In the genomic region with DNA sequence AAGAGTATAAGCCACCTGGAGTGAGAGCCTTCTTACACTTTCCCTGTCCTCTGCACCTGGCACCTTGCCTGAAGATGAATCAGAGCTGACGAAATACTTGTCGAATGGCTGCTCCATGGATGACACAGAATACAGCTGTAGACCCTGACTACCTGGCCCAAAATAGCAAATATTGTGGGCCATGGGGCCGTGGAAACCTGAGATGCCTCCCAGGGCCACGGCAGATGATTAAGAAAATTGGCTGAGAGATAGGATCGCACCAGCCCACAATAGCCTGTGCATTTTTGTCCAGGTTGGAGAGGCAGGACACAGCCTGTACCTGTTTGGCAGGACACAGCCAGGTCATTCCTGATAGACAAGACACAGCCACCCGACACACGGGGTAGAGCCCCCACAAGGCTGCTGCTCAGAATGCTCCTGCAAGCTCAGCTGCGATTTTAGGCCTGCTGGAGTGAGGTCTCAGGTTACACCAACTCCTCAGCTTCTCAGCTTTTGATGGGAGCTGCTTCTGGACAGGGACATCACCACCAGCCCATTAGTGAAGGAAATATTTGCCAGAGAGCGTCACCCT, we compare ENCODE assay signal across 8 cellular contexts. TPM values are rescaled to one million over a fixed set of nuclear protein-coding genes. Genes with fewer than 3 reads are reported as not detected.
DNase-seq lines count a peak whose midpoint lies in the region; ATAC-seq and TF ChIP-seq lines count a peak whose summit lies in the region.

No MANE protein-coding gene starts in this region.

- DNase-seq in NCI-H2196 (lab: John Stamatoyannopoulos, UW; ENCODE audit: unreplicated experiment) (peak; percentile 28), NCI-H2196 treated with DMSO at 0.1 percent for 48 hours (lab: John Stamatoyannopoulos, UW; ENCODE audit: unreplicated experiment) (no peak), SK-N-SH (no peak), fibroblast of villous mesenchyme (ENCODE audit: low read depth) (peak; percentile 79), smooth muscle cell of the brain vasculature (ENCODE audit: low read depth, low spot score) (peak; percentile 69)
- no peak for DNase-seq in effector CD4-positive, alpha-beta T cell

- H3K4me2 ChIP-seq in SK-N-SH: peak overlapping the region; percentile 42; the same call in 1 of the 2 replicates

- H3K79me2 ChIP-seq in SK-N-SH (ENCODE audit: insufficient read depth): 0 out of 2 replicates have a peak, but pooled peaks cover under 1% of the 10 kb centered on the region

- no peaks in the 10 kb centered on the region for H3K27me3 ChIP-seq in SK-N-SH (ENCODE audit: insufficient read depth)

- POLR2A ChIA-PET in SK-N-SH (lab: Yijun Ruan, JAX): no interaction called here

- no peaks in the 10 kb centered on the region for H4K20me1 ChIP-seq in SK-N-SH (ENCODE audit: insufficient read depth)

- WGBS in SK-N-SH (ENCODE audit: low lambda C conversion rate): 39% methylated on average over 9 of the region's 9 CpGs

- H3K27ac ChIP-seq in SK-N-SH (ENCODE audit: low read depth in 2 of 2, low read length in 1 of 2): peak overlapping the region; percentile 4 to 97

- H3K4me3 ChIP-seq in SK-N-SH (ENCODE audit: low read depth in 2 of 2, low read length in 1 of 2) (no peak overlapping the region), fibroblast of villous mesenchyme (ENCODE audit: low read depth, low read length) (no peak overlapping the region)

- no peak overlapping the region for H2AFZ ChIP-seq in SK-N-SH (ENCODE audit: low read depth)

- peak overlapping the region; percentile 41; the same call in 1 of the 2 replicates for H3K9ac ChIP-seq in SK-N-SH

- TF ChIP-seq CTCF in SK-N-SH (IDR thresholded peaks at IDR 0.05) (no peak), fibroblast of villous mesenchyme (IDR thresholded peaks at IDR 0.05; ENCODE audit: insufficient read depth, low read depth, low read length) (no peak)

- H3K9me3 ChIP-seq in SK-N-SH: no peaks in the 10 kb centered on the region

- H3K36me3 ChIP-seq in SK-N-SH (replicated peaks in 1 of 2; ENCODE audit: control insufficient read depth in 1 of 2, insufficient read depth in 2 of 2, low read length in 1 of 2): no peaks in the 10 kb centered on the region

- CTCF ChIA-PET in SK-N-SH (lab: Yijun Ruan, JAX): interaction anchor here (0.9 kb wide), 1 partner anchor 29 kb away, joined by 3 read pairs; no protein-coding TSS in a partner anchor

- ATAC-seq in GM19328 (IDR thresholded peaks at IDR 0.05; ENCODE audit: unreplicated experiment) (no peak), GM19395 (IDR thresholded peaks at IDR 0.05; ENCODE audit: unreplicated experiment) (no peak)

- TF ChIP-seq RAD21 in SK-N-SH (IDR thresholded peaks at IDR 0.05; ENCODE audit: low read length): no peak

- H3F3A ChIP-seq in SK-N-SH (replicated peaks; ENCODE audit: insufficient read depth): peaks cover 65% of the 10 kb centered on the region

- no peaks in the 10 kb centered on the region for H3K9me2 ChIP-seq in SK-N-SH

- no peak for TF ChIP-seq EP300 in SK-N-SH (IDR thresholded peaks at IDR 0.05; ENCODE audit: borderline replicate concordance in 1 of 2, low read depth in 1 of 2, low read length in 1 of 2)

- peaks cover 6 to 58% of the 10 kb centered on the region in 2 experiments for H3K4me1 ChIP-seq in SK-N-SH (ENCODE audit: control insufficient read depth in 1 of 2, insufficient read depth in 2 of 2, low read depth in 1 of 2, low read length in 1 of 2)

TF ChIP-seq in SK-N-SH, 30 proteins besides CTCF, POLR2A, EP300 and RAD21:
- TF ChIP-seq RXRA (IDR thresholded peaks at IDR 0.05; ENCODE audit: borderline replicate concordance, low read depth) (peak; percentile 37; the same call in 1 of the 2 replicates), MEF2A (IDR thresholded peaks at IDR 0.05; ENCODE audit: borderline replicate concordance, low read depth) (peak; percentile 53; the same call in 1 of the 2 replicates), PBX3 (IDR thresholded peaks at IDR 0.05) (peak; percentile 46), TCF12 (IDR thresholded peaks at IDR 0.05) (0 out of 2 replicates have a peak, but pooled peaks have one; percentile 2), JUND (IDR thresholded peaks at IDR 0.05) (no peak; the same call in 1 of the 2 replicates), NFIC (IDR thresholded peaks at IDR 0.05; ENCODE audit: borderline replicate concordance) (peak; percentile 84), FOSL2 (IDR thresholded peaks at IDR 0.05; ENCODE audit: borderline replicate concordance, low read depth) (peak; percentile 79; the same call in 1 of the 2 replicates), TEAD4 (IDR thresholded peaks at IDR 0.05; ENCODE audit: borderline replicate concordance, insufficient read depth) (no peak)

RNA-seq across cellular contexts. Expression of gene TPM1, which starts 22.9 kb away (rescaled TPM):
- 1,371 and 1,764 TPM in 2 replicates for polyA plus RNA-seq in SK-N-SH (2012; rRNA removed)
- polyA plus RNA-seq in SK-N-SH (2012; cell fraction: cytosol; rRNA removed): 1,590 and 2,049 TPM in 2 replicates
- 2,523 and 2,991 TPM in 2 replicates for polyA plus RNA-seq in SK-N-SH (2012; cell fraction: nucleus; rRNA removed)
- total RNA-seq in fibroblast of villous mesenchyme: 2,255 and 2,551 TPM in 2 replicates

Comparison
In these comparisons a context has a peak if more than half of its experiments do, and no peak if none do; other contexts are left out.
1. DNase-seq: peak in NCI-H2196 (single experiment), fibroblast of villous mesenchyme (single experiment) and smooth muscle cell of the brain vasculature (single experiment); none in NCI-H2196 treated with DMSO at 0.1 percent for 48 hours (single experiment), SK-N-SH (single experiment) and effector CD4-positive, alpha-beta T cell (single experiment).